Comparison of ENCODE assay signal across 13 cellular contexts in the genomic region with DNA sequence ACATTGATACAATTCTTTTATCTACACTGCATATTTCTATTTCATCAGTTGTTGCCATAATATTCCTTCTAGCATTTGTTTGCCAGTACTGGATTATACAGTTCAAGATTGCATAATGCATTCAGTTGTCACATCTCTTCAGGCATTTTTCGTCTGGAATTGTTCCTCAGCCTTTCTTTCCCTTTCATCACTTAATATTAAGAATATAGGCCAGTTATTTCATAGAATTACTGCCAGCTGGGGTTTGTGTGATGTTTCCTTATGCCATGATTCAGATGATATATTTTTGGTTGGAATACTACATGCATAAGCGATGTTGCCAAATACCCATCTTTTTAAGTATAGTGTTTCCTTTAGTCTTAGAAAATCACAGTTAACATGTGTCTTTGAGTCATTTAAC.
"Had no signal": no experiment of that assay in that cellular context is flagged by ENCODE, and none has a peak within 500 bp of the region (broad histone marks: within the 10 kb centered on the region; RNA-seq: fewer than 3 reads in every experiment).

No MANE protein-coding gene starts in this region.

- H3K27ac ChIP-seq: neural progenitor cell, pancreas, transverse colon had no signal

- DNase-seq: activated CD4-positive, alpha-beta memory T cell treated with anti-CD3 and anti-CD28 coated beads, Interleukin-2, amount 10 ng/mL, durations not matched to agents 7 days and 5 days; activated naive CD4-positive, alpha-beta T cell treated with anti-CD3 and anti-CD28 coated beads for 36 hours; central memory CD4-positive, alpha-beta T cell; endodermal cell; erythroblast; pancreas; stimulated activated CD4-positive, alpha-beta T cell treated with anti-CD3 and anti-CD28 coated beads, Interleukin-4, amount 100 ng/mL, for 4 hours; substantia nigra; T-cell; T1000; transverse colon had no signal

- H3K9me3 ChIP-seq: pancreas, transverse colon had no signal

- H2AFZ ChIP-seq: neural progenitor cell had no signal

- H3K9ac ChIP-seq: neural progenitor cell had no signal

- H3K4me3 ChIP-seq: neural progenitor cell, pancreas, transverse colon had no signal

- ATAC-seq: activated T-helper 17 cell treated with anti-CD3 and anti-CD28 coated beads, Interleukin-2, amount 50 U/mL, for 72 hours; pancreas; T-cell had no signal

- H3K4me1 ChIP-seq: neural progenitor cell, pancreas had no signal

- H3K27me3 ChIP-seq: neural progenitor cell, pancreas, transverse colon had no signal

- H3K4me2 ChIP-seq: neural progenitor cell had no signal
